Comparison of ENCODE assay signal across 12 cellular contexts in genomic region chr12:124289634-124290600, GRCh38. TPM values are rescaled to one million over a fixed set of nuclear protein-coding genes. Genes with fewer than 3 reads are reported as not detected.
DNase-seq lines count a peak whose midpoint lies in the region; ATAC-seq, FAIRE-seq and TF ChIP-seq lines count a peak whose summit lies in the region.
"Had no signal": no experiment of that assay in that cellular context is flagged by ENCODE, and none has a peak within 500 bp of the region (broad histone marks: within the 10 kb centered on the region; RNA-seq: fewer than 3 reads in every experiment).

No MANE protein-coding gene starts in this region.

- H3K27me3 ChIP-seq in astrocyte (ENCODE audit: insufficient read depth, low read length): peaks cover 4% of the 10 kb centered on the region
- H3K27me3 ChIP-seq in upper lobe of right lung: peaks cover 11% of the 10 kb centered on the region

- no peak overlapping the region for H3K9ac ChIP-seq in astrocyte (ENCODE audit: low read length)

- H3K9me3 ChIP-seq in astrocyte (ENCODE audit: insufficient read depth, low read depth, low read length) (peaks cover 9% of the 10 kb centered on the region), upper lobe of right lung (no peaks in the 10 kb centered on the region)

- H3K4me1 Mint-ChIP-seq in astrocyte (ENCODE audit: low read depth, unreplicated experiment): peaks cover 17% of the 10 kb centered on the region

- TF ChIP-seq CTCF in astrocyte (IDR thresholded peaks at IDR 0.05; ENCODE audit: insufficient read depth, low read depth, low read length) (no peak), upper lobe of right lung (IDR thresholded peaks at IDR 0.05) (no peak)

- H3K4me3 Mint-ChIP-seq in astrocyte (ENCODE audit: unreplicated experiment): no peak overlapping the region

- H3K27ac ChIP-seq in astrocyte (ENCODE audit: low read depth, low read length) (no peak overlapping the region), upper lobe of right lung (no peak overlapping the region)
- H3K27ac ChIP-seq: 22Rv1 had no signal

- peak overlapping the region; percentile 24 for H2AFZ ChIP-seq in astrocyte (ENCODE audit: low read depth, low read length)

- H3K79me2 ChIP-seq in astrocyte (ENCODE audit: insufficient read depth, low read length): no peaks in the 10 kb centered on the region

- peak; percentile 53 for ATAC-seq in upper lobe of right lung

- DNase-seq in DMS53 (lab: John Stamatoyannopoulos, UW): peak; percentile 38
- DNase-seq in DMS53 treated with DMSO at 0.1 percent for 48 hours (lab: John Stamatoyannopoulos, UW; ENCODE audit: unreplicated experiment): no peak
- DNase-seq in astrocyte (ENCODE audit: low read depth): peak; percentile 57
- peak; percentile 26 for DNase-seq in iris pigment epithelial cell (ENCODE audit: low read depth)
- DNase-seq in upper lobe of right lung: no peak
- no peak for DNase-seq in DMS 273 treated with DMSO at 0.1 percent for 48 hours (lab: John Stamatoyannopoulos, UW)
- DNase-seq in occipital lobe (lab: John Stamatoyannopoulos, UW): no peak
- no peak for DNase-seq in AML-193 (lab: John Stamatoyannopoulos, UW)
- DNase-seq: NCI-H226, stomach had no signal

- no peak overlapping the region for H3K27ac Mint-ChIP-seq in astrocyte (ENCODE audit: unreplicated experiment)

- no peaks in the 10 kb centered on the region for H4K20me1 ChIP-seq in astrocyte (ENCODE audit: insufficient read depth, low read length)

- H3K9me3 Mint-ChIP-seq in astrocyte (ENCODE audit: unreplicated experiment): peaks cover 11% of the 10 kb centered on the region

- H3K36me3 ChIP-seq in astrocyte (ENCODE audit: insufficient read depth, low read length) (no peaks in the 10 kb centered on the region), upper lobe of right lung (no peaks in the 10 kb centered on the region)
- H3K36me3 ChIP-seq: stomach had no signal

- FAIRE-seq in astrocyte (lab: Jason Lieb, UNC): peak; percentile 76
- FAIRE-seq: GM19239 had no signal

- peaks cover 12% of the 10 kb centered on the region for H3K4me1 ChIP-seq in astrocyte (ENCODE audit: insufficient read depth, low read length)
- peaks cover 10% of the 10 kb centered on the region for H3K4me1 ChIP-seq in upper lobe of right lung

- H3K4me3 ChIP-seq in astrocyte (ENCODE audit: insufficient read depth, low read depth, low read length): no peak overlapping the region
- no peak overlapping the region for H3K4me3 ChIP-seq in upper lobe of right lung

- H3K4me2 ChIP-seq in astrocyte (ENCODE audit: low read length): peak overlapping the region; percentile 69

- H3K36me3 Mint-ChIP-seq in astrocyte (ENCODE audit: low read depth, unreplicated experiment): no peaks in the 10 kb centered on the region

- H3K27me3 Mint-ChIP-seq in astrocyte (ENCODE audit: low read depth, unreplicated experiment): peaks cover 30% of the 10 kb centered on the region

- intact Hi-C loops in upper lobe of right lung (cut with DNase I): no loop called here

RNA-seq across cellular contexts. Expression of gene RFLNA, which starts 5.0 kb away (rescaled TPM):
- total RNA-seq in astrocyte: 1.8 and 2.8 TPM in 2 replicates
- 1.0 TPM for total RNA-seq in upper lobe of right lung
- total RNA-seq in occipital lobe: 5.9 TPM

Comparison
In these comparisons a context has a peak if more than half of its experiments do, and no peak if none do; other contexts are left out.
1. DNase-seq: peak in DMS53 (single experiment), astrocyte (single experiment) and iris pigment epithelial cell (single experiment); none in DMS53 treated with DMSO at 0.1 percent for 48 hours (single experiment), upper lobe of right lung (single experiment), DMS 273 treated with DMSO at 0.1 percent for 48 hours (single experiment), occipital lobe (single experiment) and AML-193 (0 of 2).